In the genomic region with DNA sequence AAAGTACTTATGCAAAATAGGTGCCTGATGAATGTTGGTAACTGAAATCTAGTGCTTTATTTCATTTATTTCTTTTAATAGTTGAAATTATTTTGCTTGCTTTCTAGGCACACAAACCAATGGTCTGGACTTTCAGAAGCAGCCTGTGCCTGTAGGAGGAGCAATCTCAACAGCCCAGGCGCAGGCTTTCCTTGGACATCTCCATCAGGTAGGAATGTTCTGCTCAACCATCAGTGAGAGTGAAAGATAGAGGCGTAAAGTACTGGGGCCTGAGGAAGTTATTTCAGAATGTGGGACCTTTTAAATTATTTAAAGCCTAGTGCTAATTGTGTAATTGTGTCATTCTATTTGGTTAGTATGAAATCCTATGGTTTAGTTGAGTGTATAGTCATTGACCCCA, we compare ENCODE assay signal across 1 cellular context.
TF ChIP-seq lines count a peak whose summit lies in the region.

No MANE protein-coding gene starts in this region.

TF ChIP-seq in GM23338, 12 proteins besides CTCF, POLR2A, EP300 and RAD21 (continued from another document):
- TF ChIP-seq EZH2 (IDR thresholded peaks at IDR 0.05; ENCODE audit: low read depth, unreplicated experiment) (no peak), ZNF114 (CRISPR knock-in tag; IDR thresholded peaks at IDR 0.05) (no peak), EZH2phosphoT487 (IDR thresholded peaks at IDR 0.05; ENCODE audit: unreplicated experiment) (no peak), NANOG (IDR thresholded peaks at IDR 0.05; ENCODE audit: borderline replicate concordance) (no peak), POLR2AphosphoS5 (IDR thresholded peaks at IDR 0.05; ENCODE audit: low read depth) (no peak)
